ENCODE assay signal across 11 cellular contexts in the genomic region with DNA sequence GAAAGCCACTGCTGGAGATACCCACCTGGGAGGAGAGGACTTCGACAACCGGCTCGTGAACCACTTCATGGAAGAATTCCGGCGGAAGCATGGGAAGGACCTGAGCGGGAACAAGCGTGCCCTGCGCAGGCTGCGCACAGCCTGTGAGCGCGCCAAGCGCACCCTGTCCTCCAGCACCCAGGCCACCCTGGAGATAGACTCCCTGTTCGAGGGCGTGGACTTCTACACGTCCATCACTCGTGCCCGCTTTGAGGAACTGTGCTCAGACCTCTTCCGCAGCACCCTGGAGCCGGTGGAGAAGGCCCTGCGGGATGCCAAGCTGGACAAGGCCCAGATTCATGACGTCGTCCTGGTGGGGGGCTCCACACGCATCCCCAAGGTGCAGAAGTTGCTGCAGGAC. TPM values are rescaled to one million over a fixed set of nuclear protein-coding genes. Genes with fewer than 3 reads are reported as not detected.
DNase-seq lines count a peak whose midpoint lies in the region; ATAC-seq and TF ChIP-seq lines count a peak whose summit lies in the region.
"Not testable (repeated sequence)": the region's sequence is repeated elsewhere in the genome, so short reads cannot be mapped to it uniquely, and the experiment has no call there.
"Had no signal": no experiment of that assay in that cellular context is flagged by ENCODE, and none has a peak within 500 bp of the region (broad histone marks: within the 10 kb centered on the region; RNA-seq: fewer than 3 reads in every experiment).

No MANE protein-coding gene starts in this region.

- H3K27me3 Mint-ChIP-seq in activated B cell treated with CpG ODN at 0.5 μM for 24 hours = not testable (repeated sequence)
- H3K27me3 Mint-ChIP-seq in activated naive CD8-positive, alpha-beta T cell treated with anti-CD3 and anti-CD28 coated beads, Interleukin-2, amount 10 ng/mL, durations not matched to agents 7 days and 5 days = peaks cover 19% of the 10 kb centered on the region
- H3K27me3 Mint-ChIP-seq in immature natural killer cell (ENCODE audit: low read depth in 3 of 3) = peaks cover 19 to 30% (median 22%) of the 10 kb centered on the region in 3 donors
- H3K27me3 Mint-ChIP-seq in nephron progenitor cell (ENCODE audit: low read depth, poor library complexity) = peaks cover 83% of the 10 kb centered on the region
- H3K27me3 Mint-ChIP-seq in stimulated activated naive CD8-positive, alpha-beta T cell treated with anti-CD3 and anti-CD28 coated beads, Interleukin-15, Interleukin-2, amounts not matched to agents 100 ng/mL and 50 ng/mL, for 24 hours = peaks cover 21% of the 10 kb centered on the region

- peaks cover 14% of the 10 kb centered on the region for H3K4me1 Mint-ChIP-seq in activated B cell treated with CpG ODN at 0.5 μM for 24 hours
- peaks cover 12% of the 10 kb centered on the region for H3K4me1 Mint-ChIP-seq in activated naive CD8-positive, alpha-beta T cell treated with anti-CD3 and anti-CD28 coated beads, Interleukin-2, amount 10 ng/mL, durations not matched to agents 7 days and 5 days
- peaks cover 28 to 42% of the 10 kb centered on the region in 2 donors for H3K4me1 Mint-ChIP-seq in immature natural killer cell
- not testable (repeated sequence) for H3K4me1 Mint-ChIP-seq in nephron progenitor cell
- H3K4me1 Mint-ChIP-seq in stimulated activated naive CD8-positive, alpha-beta T cell treated with anti-CD3 and anti-CD28 coated beads, Interleukin-15, Interleukin-2, amounts not matched to agents 100 ng/mL and 50 ng/mL, for 24 hours (ENCODE audit: low read depth) = peaks cover 17% of the 10 kb centered on the region

- no CpG with 5 or more reads among the region's 23 CpGs for WGBS in esophagus squamous epithelium, 2 donors

- not testable (repeated sequence) for H3K27ac Mint-ChIP-seq in activated B cell treated with CpG ODN at 0.5 μM for 24 hours; activated naive CD8-positive, alpha-beta T cell treated with anti-CD3 and anti-CD28 coated beads, Interleukin-2, amount 10 ng/mL, durations not matched to agents 7 days and 5 days; nephron progenitor cell; stimulated activated naive CD8-positive, alpha-beta T cell treated with anti-CD3 and anti-CD28 coated beads, Interleukin-15, Interleukin-2, amounts not matched to agents 100 ng/mL and 50 ng/mL, for 24 hours
- peak overlapping the region in 4 of 6 donors; percentile 51 to 87 (median 70) for H3K27ac Mint-ChIP-seq in immature natural killer cell

- not testable (repeated sequence) for H3K36me3 Mint-ChIP-seq in activated B cell treated with CpG ODN at 0.5 μM for 24 hours (ENCODE audit: low read depth); activated naive CD8-positive, alpha-beta T cell treated with anti-CD3 and anti-CD28 coated beads, Interleukin-2, amount 10 ng/mL, durations not matched to agents 7 days and 5 days; immature natural killer cell; nephron progenitor cell (ENCODE audit: low read depth); stimulated activated naive CD8-positive, alpha-beta T cell treated with anti-CD3 and anti-CD28 coated beads, Interleukin-15, Interleukin-2, amounts not matched to agents 100 ng/mL and 50 ng/mL, for 24 hours (ENCODE audit: low read depth)

- intact Hi-C loops in activated B cell treated with CpG ODN at 0.5 μM for 24 hours (cut with micrococcal nuclease); esophagus squamous epithelium (cut with DNase I): not testable (repeated sequence)

- H3K4me3 Mint-ChIP-seq in activated B cell treated with CpG ODN at 0.5 μM for 24 hours = peak overlapping the region; percentile 90
- H3K4me3 Mint-ChIP-seq in activated naive CD8-positive, alpha-beta T cell treated with anti-CD3 and anti-CD28 coated beads, Interleukin-2, amount 10 ng/mL, durations not matched to agents 7 days and 5 days = peak overlapping the region; percentile 77
- H3K4me3 Mint-ChIP-seq in immature natural killer cell = peak overlapping the region; percentile 84 to 92 (median 89)
- peak overlapping the region; percentile 74 for H3K4me3 Mint-ChIP-seq in nephron progenitor cell
- H3K4me3 Mint-ChIP-seq in stimulated activated naive CD8-positive, alpha-beta T cell treated with anti-CD3 and anti-CD28 coated beads, Interleukin-15, Interleukin-2, amounts not matched to agents 100 ng/mL and 50 ng/mL, for 24 hours = peak overlapping the region; percentile 67

- H3K4me3 ChIP-seq in BE2C (ENCODE audit: low read depth, low read length) = peak overlapping the region; percentile 42; the same call in 1 of the 2 replicates
- H3K4me3 ChIP-seq in HFF-Myc (replicated peaks; ENCODE audit: low read depth, low read length) = peak overlapping the region; percentile 58
- H3K4me3 ChIP-seq in esophagus squamous epithelium = peak overlapping the region in 3 of 4 donors; percentile 65 to 81 (median 68)

- H3K9me3 Mint-ChIP-seq in activated B cell treated with CpG ODN at 0.5 μM for 24 hours; activated naive CD8-positive, alpha-beta T cell treated with anti-CD3 and anti-CD28 coated beads, Interleukin-2, amount 10 ng/mL, durations not matched to agents 7 days and 5 days; immature natural killer cell; nephron progenitor cell; stimulated activated naive CD8-positive, alpha-beta T cell treated with anti-CD3 and anti-CD28 coated beads, Interleukin-15, Interleukin-2, amounts not matched to agents 100 ng/mL and 50 ng/mL, for 24 hours: not testable (repeated sequence)

- POLR2A ChIA-PET in activated B cell treated with CpG ODN at 0.5 μM for 24 hours (lab: Charles Lee) = interaction anchor here (1.9 kb wide), 1 partner anchor 216 kb away, joined by 6 read pairs; no protein-coding TSS in a partner anchor
- POLR2A ChIA-PET in activated naive CD8-positive, alpha-beta T cell treated with anti-CD3 and anti-CD28 coated beads, Interleukin-2, amount 10 ng/mL, durations not matched to agents 7 days and 5 days (lab: Charles Lee) = not testable (repeated sequence)

- not testable (repeated sequence) for ATAC-seq in activated B cell treated with CpG ODN at 0.5 μM for 24 hours (ENCODE audit: low read depth); activated naive CD8-positive, alpha-beta T cell treated with anti-CD3 and anti-CD28 coated beads, Interleukin-2, amount 10 ng/mL, durations not matched to agents 7 days and 5 days (ENCODE audit: low read depth)

- not testable (repeated sequence) for TF ChIP-seq CTCF in BE2C (IDR thresholded peaks at IDR 0.05; ENCODE audit: low read depth, low read length); HFF-Myc (IDR thresholded peaks at IDR 0.05; ENCODE audit: low read depth, low read length, missing control alignments); activated B cell treated with CpG ODN at 0.5 μM for 24 hours (IDR thresholded peaks at IDR 0.05); esophagus squamous epithelium (IDR thresholded peaks at IDR 0.05); nephron progenitor cell (IDR thresholded peaks at IDR 0.05)

- TF ChIP-seq POLR2A in esophagus squamous epithelium (IDR thresholded peaks at IDR 0.05) = not testable (repeated sequence)

- CTCF ChIA-PET in activated B cell treated with CpG ODN at 0.5 μM for 24 hours (lab: Charles Lee) = not testable (repeated sequence)

- DNase-seq in BE2C; HFF-Myc (ENCODE audit: extremely low read depth, low read depth); activated B cell treated with CpG ODN at 0.5 μM for 24 hours; activated naive CD8-positive, alpha-beta T cell treated with anti-CD3 and anti-CD28 coated beads, Interleukin-2, amount 10 ng/mL, durations not matched to agents 7 days and 5 days; esophagus squamous epithelium (lab: John Stamatoyannopoulos, UW); immature natural killer cell; nephron progenitor cell: not testable (repeated sequence)

- H3K4me1 ChIP-seq in BE2C = not testable (repeated sequence)
- H3K4me1 ChIP-seq in esophagus squamous epithelium = peaks cover 0 to 18% (median 0%) of the 10 kb centered on the region in 3 donors

- H3K9me3 ChIP-seq in BE2C, esophagus squamous epithelium: not testable (repeated sequence)

- not testable (repeated sequence) for H3K27me3 ChIP-seq in BE2C, esophagus squamous epithelium

- H3K36me3 ChIP-seq in BE2C, esophagus squamous epithelium: not testable (repeated sequence)

- peak overlapping the region in 3 of 4 donors; percentile 46 to 78 (median 55) for H3K27ac ChIP-seq in esophagus squamous epithelium

RNA-seq across cellular contexts. Expression of gene HSPA6, which starts 1.0 kb away (rescaled TPM):
- polyA plus RNA-seq in BE2C (2012; ENCODE audit: insufficient read depth, insufficient read length, low read depth) = 0.36 TPM
- total RNA-seq in activated B cell treated with CpG ODN at 0.5 μM for 24 hours = 4.0 and 4.5 TPM in 2 replicates
- total RNA-seq in activated naive CD8-positive, alpha-beta T cell treated with anti-CD3 and anti-CD28 coated beads, Interleukin-2, amount 10 ng/mL, durations not matched to agents 7 days and 5 days = 1 to 10 TPM; 1.2 to 1.4 TPM
- total RNA-seq in esophagus squamous epithelium = 1 to 10 TPM; 1.3 to 4.2 (median 3.2) TPM
- polyA plus RNA-seq in immature natural killer cell = 1 to 10 TPM in 2 of 3 donors, under 1 TPM in 1; 0.61 to 8.8 (median 6.9) TPM

RNA-seq across cellular contexts. Expression of gene FCGR2A, which starts 20.1 kb away (rescaled TPM):
- polyA plus RNA-seq in BE2C (2012; ENCODE audit: insufficient read depth, insufficient read length, low read depth) = 0.49 TPM
- total RNA-seq in activated B cell treated with CpG ODN at 0.5 μM for 24 hours (6.2 and 8.6 TPM in 2 replicates), esophagus squamous epithelium (10 to 100 TPM in 2 of 4 donors, 1 to 10 TPM in 2; 4.3 to 33.9 (median 19.6) TPM)
- total RNA-seq in activated naive CD8-positive, alpha-beta T cell treated with anti-CD3 and anti-CD28 coated beads, Interleukin-2, amount 10 ng/mL, durations not matched to agents 7 days and 5 days = 1 to 10 TPM; 1.3 to 2.4 TPM
- 1 to 10 TPM in 2 of 3 donors, under 1 TPM in 1; 0.71 to 5.2 (median 2.1) TPM for polyA plus RNA-seq in immature natural killer cell
- total RNA-seq: activated CD8-positive, alpha-beta memory T cell treated with anti-CD3 and anti-CD28 coated beads for 36 hours; LHCN-M2; pulmonary artery endothelial cell had no signal

RNA-seq across cellular contexts. Expression of gene FCGR3A, which starts 24.3 kb away (rescaled TPM):
- polyA plus RNA-seq in BE2C (2012; ENCODE audit: insufficient read depth, insufficient read length, low read depth) = not detected
- 0.24 and 0.47 TPM in 2 replicates for total RNA-seq in activated B cell treated with CpG ODN at 0.5 μM for 24 hours
- 1 to 10 TPM; 1.9 to 2.3 TPM for total RNA-seq in activated naive CD8-positive, alpha-beta T cell treated with anti-CD3 and anti-CD28 coated beads, Interleukin-2, amount 10 ng/mL, durations not matched to agents 7 days and 5 days
- total RNA-seq in esophagus squamous epithelium = 10 to 100 TPM in 1 of 4 donors, 1 to 10 TPM in 2, under 1 TPM in 1; 0.23 to 15.5 (median 1.9) TPM
- polyA plus RNA-seq in immature natural killer cell = 1,000 to 10,000 TPM in 2 of 3 donors, 100 to 1,000 TPM in 1; 491 to 1,637 (median 1,471) TPM
- total RNA-seq: activated CD8-positive, alpha-beta memory T cell treated with anti-CD3 and anti-CD28 coated beads for 36 hours; LHCN-M2; pulmonary artery endothelial cell had no signal
